Comparison of ENCODE assay signal across 8 cellular contexts in genomic region chr15:98292442-98293240, GRCh38.
A peak's percentile ranks its signal among the peaks of the same experiment; 100 is the strongest.
DNase-seq lines count a peak whose midpoint lies in the region; ATAC-seq and TF ChIP-seq lines count a peak whose summit lies in the region.

No MANE protein-coding gene starts in this region.

- peak; percentile 69 for TF ChIP-seq CTCF in fibroblast of villous mesenchyme (IDR thresholded peaks at IDR 0.05; ENCODE audit: insufficient read depth, low read depth, low read length)

- intact Hi-C loops in posterior cingulate gyrus (cut with DNase I) = loop anchor here (5.0 kb wide), 1 partner anchor 390 kb away; no protein-coding TSS in a partner anchor

- DNase-seq in DMS114 treated with DMSO at 0.1 percent for 48 hours (lab: John Stamatoyannopoulos, UW; ENCODE audit: unreplicated experiment) (peak; percentile 69), UCSD-AML1 (lab: John Stamatoyannopoulos, UW; ENCODE audit: unreplicated experiment) (peak; percentile 47), fibroblast of villous mesenchyme (ENCODE audit: low read depth) (peak; percentile 17), posterior cingulate gyrus (peak in 9 of 10 donors; percentile 35 to 91 (median 58)), NCI-H1694 (lab: John Stamatoyannopoulos, UW) (no peak)
- peak; percentile 17 for DNase-seq in Jurkat, Clone E6-1 (ENCODE audit: low read depth, low spot score)

- ATAC-seq in GM21367 (IDR thresholded peaks at IDR 0.05; ENCODE audit: unreplicated experiment) (peak; percentile 89), GM18873 (IDR thresholded peaks at IDR 0.05; ENCODE audit: low FRiP score, unreplicated experiment) (no peak)

- H3K4me3 ChIP-seq in Jurkat, Clone E6-1 (ENCODE audit: low read length) = no peak overlapping the region
- no peak overlapping the region for H3K4me3 ChIP-seq in fibroblast of villous mesenchyme (ENCODE audit: low read depth, low read length)
